In genomic region chr5:132867046-132867451, GRCh38 we compare ENCODE assay signal across 8 cellular contexts. TPM values are rescaled to one million over a fixed set of nuclear protein-coding genes. Genes with fewer than 3 reads are reported as not detected.
DNase-seq lines count a peak whose midpoint lies in the region; ATAC-seq, FAIRE-seq and TF ChIP-seq lines count a peak whose summit lies in the region.

No MANE protein-coding gene starts in this region.

- peaks cover 61% of the 10 kb centered on the region for H3K36me3 Mint-ChIP-seq in Caco-2 (ENCODE audit: insufficient read depth, unreplicated experiment)
- peaks cover 12% of the 10 kb centered on the region for H3K36me3 Mint-ChIP-seq in activated naive CD8-positive, alpha-beta T cell treated with anti-CD3 and anti-CD28 coated beads, Interleukin-2, amount 10 ng/mL, durations not matched to agents 7 days and 5 days

- intact Hi-C loops in Caco-2 (cut with micrococcal nuclease; ENCODE audit: unreplicated experiment): loop anchor here (2.0 kb wide), 2 partner anchors 16 to 28 kb away; no protein-coding TSS in a partner anchor
- intact Hi-C loops in HepG2 (cut with micrococcal nuclease; ENCODE audit: unreplicated experiment): no loop called here

- peaks cover 16% of the 10 kb centered on the region for H3K79me2 ChIP-seq in HepG2 (ENCODE audit: insufficient read depth, low read length)

- DNase-seq in Caco-2 (no peak), HepG2 (ENCODE audit: low spot score) (no peak), upper lobe of left lung (no peak), NCI-H774 (lab: John Stamatoyannopoulos, UW) (no peak), putamen (ENCODE audit: low spot score) (no peak)
- no peak for DNase-seq in activated naive CD8-positive, alpha-beta T cell treated with anti-CD3 and anti-CD28 coated beads, Interleukin-2, amount 10 ng/mL, durations not matched to agents 7 days and 5 days

- no peak for TF ChIP-seq EP300 in HepG2 (IDR thresholded peaks at IDR 0.05; ENCODE audit: low read depth in 2 of 2, low read length in 2 of 2)
- no peak for TF ChIP-seq EP300 in HepG2 (CRISPR knock-in tag; IDR thresholded peaks at IDR 0.05; ENCODE audit: borderline replicate concordance)
- TF ChIP-seq EP300 in upper lobe of left lung (IDR thresholded peaks at IDR 0.05): no peak

- CTCF ChIA-PET in Caco-2 (lab: Charles Lee) (interaction anchor here (1.3 to 2.5 kb wide), 6 partner anchors 16 to 112 kb away, joined by 6 to 17 read pairs (median 13); partner anchors contain the start of gene SHROOM1), HepG2 (lab: Yijun Ruan, JAX; ENCODE audit: low intra/inter-chr PET ratio, low total read pairs) (interaction anchor here (1.5 to 2.0 kb wide), 2 partner anchors 16 to 37 kb away, joined by 7 to 9 read pairs; partner anchors contain the start of gene SHROOM1)

- H3K4me3 ChIP-seq in Caco-2 (ENCODE audit: low read depth, low read length) (peak overlapping the region; percentile 73), HepG2 (replicated peaks in 1 of 3; ENCODE audit: insufficient read depth in 1 of 3, low read depth in 2 of 3, low read length in 3 of 3) (peak overlapping the region; percentile 74 to 88 (median 87)), upper lobe of left lung (peak overlapping the region; percentile 65 to 85 (median 72))

- no peaks in the 10 kb centered on the region for H4K20me1 ChIP-seq in HepG2 (ENCODE audit: insufficient read depth, low read length)

- H3K27me3 ChIP-seq in Caco-2 (replicated peaks; ENCODE audit: control insufficient read depth, insufficient read depth, low read length): no peaks in the 10 kb centered on the region
- no peaks in the 10 kb centered on the region; a peak in 1 of 5 replicates for H3K27me3 ChIP-seq in HepG2 (ENCODE audit: control insufficient read depth in 1 of 2, insufficient read depth in 2 of 2, low read length in 2 of 2)
- H3K27me3 ChIP-seq in upper lobe of left lung: no peaks in the 10 kb centered on the region

- H3K9ac ChIP-seq in HepG2 (ENCODE audit: insufficient read depth, low read depth, low read length): peak overlapping the region; percentile 97

- BruUV-seq in Caco-2 (replicated peaks; lab: Mats Ljungman, UMichigan) (TSS peak; percentile 70), HepG2 (replicated peaks; lab: Mats Ljungman, UMichigan) (TSS peak; percentile 71)

- no peaks in the 10 kb centered on the region for H3K27me3 Mint-ChIP-seq in Caco-2 (ENCODE audit: insufficient read depth, unreplicated experiment)
- H3K27me3 Mint-ChIP-seq in activated naive CD8-positive, alpha-beta T cell treated with anti-CD3 and anti-CD28 coated beads, Interleukin-2, amount 10 ng/mL, durations not matched to agents 7 days and 5 days: peaks cover 3% of the 10 kb centered on the region

- in situ Hi-C loops in HepG2 (cut with HindIII; ENCODE audit: extremely low pct_ligation_motif_present, low pct_unique_long_range_greater_than_20kb): no loop called here

- no peaks in the 10 kb centered on the region for H3K9me3 ChIP-seq in Caco-2
- H3K9me3 ChIP-seq in HepG2 (ENCODE audit: low read length): no peaks in the 10 kb centered on the region
- H3K9me3 ChIP-seq in upper lobe of left lung: no peaks in the 10 kb centered on the region

- TF ChIP-seq CTCF in Caco-2 (IDR thresholded peaks at IDR 0.05; ENCODE audit: insufficient read depth in 1 of 2, low read depth in 1 of 2, low read length in 1 of 2, severe bottlenecking in 1 of 2, unreplicated experiment in 1 of 2) (no peak), HepG2 (CRISPR knock-in tag; IDR thresholded peaks at IDR 0.05) (no peak), upper lobe of left lung (IDR thresholded peaks at IDR 0.05) (no peak)

- H3K4me1 ChIP-seq in Caco-2 (peaks cover 22% of the 10 kb centered on the region), HepG2 (ENCODE audit: insufficient read depth, low read length) (peaks cover 66% of the 10 kb centered on the region), upper lobe of left lung (peaks cover 8 to 16% (median 14%) of the 10 kb centered on the region in 4 donors)

- ATAC-seq in HG02759 (IDR thresholded peaks at IDR 0.05; ENCODE audit: unreplicated experiment): peak; percentile 18
- ATAC-seq in activated naive CD8-positive, alpha-beta T cell treated with anti-CD3 and anti-CD28 coated beads, Interleukin-2, amount 10 ng/mL, durations not matched to agents 7 days and 5 days (ENCODE audit: low read depth): no peak
- peak; percentile 34 for ATAC-seq in HepG2
- ATAC-seq in upper lobe of left lung (ENCODE audit: low FRiP score in 2 of 2): no peak
- no peak for ATAC-seq in HG02884 (IDR thresholded peaks at IDR 0.05; ENCODE audit: unreplicated experiment)

- 1% methylated on average over 6 of the region's 13 CpGs for WGBS in HepG2 (ENCODE audit: low lambda C conversion rate)
- WGBS in upper lobe of left lung, 2 donors: 1 to 2% methylated on average over 11 to 13 of the region's 13 CpGs

- peak overlapping the region; percentile 86 for H3K27ac ChIP-seq in HepG2 (ENCODE audit: extremely low read length, insufficient read depth, low read length)
- H3K27ac ChIP-seq in upper lobe of left lung: peak overlapping the region; percentile 88 to 94 (median 93)

- H3K36me3 ChIP-seq in Caco-2 (ENCODE audit: control insufficient read depth, insufficient read depth, low read length) (peaks cover 5% of the 10 kb centered on the region), HepG2 (replicated peaks in 1 of 2; ENCODE audit: control insufficient read depth in 1 of 2, insufficient read depth in 2 of 2, low read length in 2 of 2) (peaks cover 0 to 25% of the 10 kb centered on the region in 2 experiments; a peak in 3 of 5 replicates), upper lobe of left lung (peaks cover 6 to 38% (median 20%) of the 10 kb centered on the region in 4 donors)

- peak overlapping the region; percentile 90 for H3K4me2 ChIP-seq in HepG2 (ENCODE audit: low read depth, low read length)

- no peak overlapping the region for H2AFZ ChIP-seq in HepG2 (ENCODE audit: low read length)

- peaks cover 4% of the 10 kb centered on the region for H3K4me1 Mint-ChIP-seq in Caco-2 (ENCODE audit: low read depth, unreplicated experiment)
- H3K4me1 Mint-ChIP-seq in activated naive CD8-positive, alpha-beta T cell treated with anti-CD3 and anti-CD28 coated beads, Interleukin-2, amount 10 ng/mL, durations not matched to agents 7 days and 5 days: peaks cover 21% of the 10 kb centered on the region

- no peak for TF ChIP-seq RAD21 in HepG2 (CRISPR knock-in tag; IDR thresholded peaks at IDR 0.05)

- H3K9me3 Mint-ChIP-seq in Caco-2 (ENCODE audit: unreplicated experiment): no peaks in the 10 kb centered on the region
- H3K9me3 Mint-ChIP-seq in activated naive CD8-positive, alpha-beta T cell treated with anti-CD3 and anti-CD28 coated beads, Interleukin-2, amount 10 ng/mL, durations not matched to agents 7 days and 5 days: no peaks in the 10 kb centered on the region

- peak overlapping the region; percentile 91 for H3K4me3 Mint-ChIP-seq in Caco-2 (ENCODE audit: unreplicated experiment)
- peak overlapping the region; percentile 100 for H3K4me3 Mint-ChIP-seq in activated naive CD8-positive, alpha-beta T cell treated with anti-CD3 and anti-CD28 coated beads, Interleukin-2, amount 10 ng/mL, durations not matched to agents 7 days and 5 days

- FAIRE-seq in HepG2 (lab: Jason Lieb, UNC): peak; percentile 56

- H3K27ac Mint-ChIP-seq in Caco-2 (ENCODE audit: unreplicated experiment): peak overlapping the region; percentile 98
- peak overlapping the region; percentile 100 for H3K27ac Mint-ChIP-seq in activated naive CD8-positive, alpha-beta T cell treated with anti-CD3 and anti-CD28 coated beads, Interleukin-2, amount 10 ng/mL, durations not matched to agents 7 days and 5 days

- no peak for TF ChIP-seq POLR2A in HepG2 (IDR thresholded peaks at IDR 0.05; ENCODE audit: insufficient read depth in 1 of 2, low read depth in 2 of 2, low read length in 2 of 2)
- no peak for TF ChIP-seq POLR2A in upper lobe of left lung (IDR thresholded peaks at IDR 0.05)

- POLR2A ChIA-PET in Caco-2 (lab: Charles Lee): interaction anchor here (0.7 to 1.9 kb wide), 5 partner anchors 16 to 173 kb away, joined by 3 to 7 read pairs (median 5); no protein-coding TSS in a partner anchor
- POLR2A ChIA-PET in activated naive CD8-positive, alpha-beta T cell treated with anti-CD3 and anti-CD28 coated beads, Interleukin-2, amount 10 ng/mL, durations not matched to agents 7 days and 5 days (lab: Charles Lee): interaction anchor here (0.6 to 1.7 kb wide), 8 partner anchors 10 to 310 kb away, joined by 3 to 7 read pairs (median 4); partner anchors contain the start of genes HSPA4 and RAD50
- POLR2A ChIA-PET in HepG2 (lab: Yijun Ruan, JAX): interaction anchor here (0.7 to 8.7 kb wide), 13 partner anchors 8 to 1103 kb away, joined by 3 to 91 read pairs (median 9); partner anchors contain the start of genes AFF4, HSPA4 and SHROOM1

RNA-seq across cellular contexts. Expression of gene UQCRQ, which starts 0.6 kb away (rescaled TPM):
- total RNA-seq in Caco-2 (2022): 356 and 449 TPM in 2 replicates
- 100 to 1,000 TPM; 278 to 286 TPM for total RNA-seq in activated naive CD8-positive, alpha-beta T cell treated with anti-CD3 and anti-CD28 coated beads, Interleukin-2, amount 10 ng/mL, durations not matched to agents 7 days and 5 days
- 575 and 610 TPM in 2 replicates for total RNA-seq in HepG2 (2016; rRNA removed; fragmentation: Illumina TruSeq; extraction: Trizol)
- total RNA-seq in HepG2 (2016; cell fraction: cytosol; rRNA removed; fragmentation: Illumina TruSeq; extraction: Trizol; ENCODE audit: low read depth): 434 and 616 TPM in 2 replicates
- 541 and 719 TPM in 2 replicates for total RNA-seq in HepG2 (2016; cell fraction: insoluble cytoplasmic fraction; rRNA removed; fragmentation: Illumina TruSeq; extraction: Trizol)
- 520 and 710 TPM in 2 replicates for total RNA-seq in HepG2 (2016; cell fraction: membrane; rRNA removed; fragmentation: Illumina TruSeq; extraction: Trizol)
- 214 and 220 TPM in 2 replicates for total RNA-seq in HepG2 (2016; cell fraction: nucleus; rRNA removed; fragmentation: Illumina TruSeq; extraction: Trizol)
- polyA plus RNA-seq in HepG2 (2011; rRNA removed): 237 and 257 TPM in 2 replicates
- polyA plus RNA-seq in HepG2 (2011; cell fraction: cytosol; rRNA removed): 173 and 215 TPM in 2 replicates
- 111 and 145 TPM in 2 replicates for polyA plus RNA-seq in HepG2 (2011; cell fraction: nucleus; rRNA removed)
- polyA plus RNA-seq in HepG2 (2012): 221 and 310 TPM in 2 replicates
- 298 and 464 TPM in 2 replicates for polyA plus RNA-seq in HepG2 (2016; cell fraction: cytosol; fragmentation: Illumina TruSeq; extraction: Trizol; ENCODE audit: low read depth)
- 393 and 430 TPM in 2 replicates for polyA plus RNA-seq in HepG2 (2016; cell fraction: insoluble cytoplasmic fraction; fragmentation: Illumina TruSeq; extraction: Trizol; ENCODE audit: low read depth)
- 329 and 431 TPM in 2 replicates for polyA plus RNA-seq in HepG2 (2016; cell fraction: membrane; fragmentation: Illumina TruSeq; extraction: Trizol; ENCODE audit: low read depth)
- polyA plus RNA-seq in HepG2 (2016; cell fraction: nucleus; fragmentation: Illumina TruSeq; extraction: Trizol; ENCODE audit: insufficient read depth, low read depth): 240 and 275 TPM in 2 replicates
- polyA minus RNA-seq in HepG2 (2011; rRNA and poly(A)+ RNA removed; ENCODE audit: low replicate concordance): 39.6 and 61.4 TPM in 2 replicates
- 26.8 and 32.8 TPM in 2 replicates for polyA minus RNA-seq in HepG2 (2011; cell fraction: cytosol; rRNA and poly(A)+ RNA removed)
- polyA minus RNA-seq in HepG2 (2011; cell fraction: nucleus; rRNA and poly(A)+ RNA removed): 52.9 and 60.8 TPM in 2 replicates
- total RNA-seq in upper lobe of left lung: 100 to 1,000 TPM in 3 of 6 donors, 10 to 100 TPM in 3; 44.6 to 327 (median 103) TPM

RNA-seq across cellular contexts. Expression of gene GDF9, which starts 0.8 kb away (rescaled TPM):
- total RNA-seq in Caco-2 (2022) (0.59 and 0.81 TPM in 2 replicates), HepG2 (2016; rRNA removed; fragmentation: Illumina TruSeq; extraction: Trizol) (0.07 and 0.38 TPM in 2 replicates), upper lobe of left lung (1 to 10 TPM in 2 of 6 donors, under 1 TPM in 2, not detected in 2; 0.23 to 1.1 (median 0.66) TPM)
- under 1 TPM; 0.77 to 0.80 TPM for total RNA-seq in activated naive CD8-positive, alpha-beta T cell treated with anti-CD3 and anti-CD28 coated beads, Interleukin-2, amount 10 ng/mL, durations not matched to agents 7 days and 5 days
- total RNA-seq in HepG2 (2016; cell fraction: cytosol; rRNA removed; fragmentation: Illumina TruSeq; extraction: Trizol; ENCODE audit: low read depth): 0.20 and 0.71 TPM in 2 replicates
- 0.15 and 0.49 TPM in 2 replicates for total RNA-seq in HepG2 (2016; cell fraction: insoluble cytoplasmic fraction; rRNA removed; fragmentation: Illumina TruSeq; extraction: Trizol)
- 0.46 and 0.55 TPM in 2 replicates for total RNA-seq in HepG2 (2016; cell fraction: membrane; rRNA removed; fragmentation: Illumina TruSeq; extraction: Trizol)
- total RNA-seq in HepG2 (2016; cell fraction: nucleus; rRNA removed; fragmentation: Illumina TruSeq; extraction: Trizol): 0.60 and 0.65 TPM in 2 replicates
- polyA plus RNA-seq in HepG2 (2011; rRNA removed): 0.33 and 0.50 TPM in 2 replicates
- 0.09 and 0.24 TPM in 2 replicates for polyA plus RNA-seq in HepG2 (2011; cell fraction: cytosol; rRNA removed)
- polyA plus RNA-seq in HepG2 (2011; cell fraction: nucleus; rRNA removed): 0.51 and 0.68 TPM in 2 replicates
- 0.16 and 0.20 TPM in 2 replicates for polyA plus RNA-seq in HepG2 (2012)
- 0.07 and 0.37 TPM in 2 replicates for polyA plus RNA-seq in HepG2 (2016; cell fraction: cytosol; fragmentation: Illumina TruSeq; extraction: Trizol; ENCODE audit: low read depth)
- 0.21 and 0.23 TPM in 2 replicates for polyA plus RNA-seq in HepG2 (2016; cell fraction: insoluble cytoplasmic fraction; fragmentation: Illumina TruSeq; extraction: Trizol; ENCODE audit: low read depth)
- 0.21 and 0.26 TPM in 2 replicates for polyA plus RNA-seq in HepG2 (2016; cell fraction: membrane; fragmentation: Illumina TruSeq; extraction: Trizol; ENCODE audit: low read depth)
- 0.92 and 1.0 TPM in 2 replicates for polyA plus RNA-seq in HepG2 (2016; cell fraction: nucleus; fragmentation: Illumina TruSeq; extraction: Trizol; ENCODE audit: insufficient read depth, low read depth)
- 0.21 and 0.84 TPM in 2 replicates for polyA minus RNA-seq in HepG2 (2011; rRNA and poly(A)+ RNA removed; ENCODE audit: low replicate concordance)
- not detected in 2 replicates for polyA minus RNA-seq in HepG2 (2011; cell fraction: cytosol; rRNA and poly(A)+ RNA removed)
- polyA minus RNA-seq in HepG2 (2011; cell fraction: nucleus; rRNA and poly(A)+ RNA removed): 0.64 and 2.0 TPM in 2 replicates

RNA-seq across cellular contexts. Expression of gene LEAP2, which starts 6.4 kb away (rescaled TPM):
- 1.1 and 4.1 TPM in 2 replicates for total RNA-seq in Caco-2 (2022)
- total RNA-seq in activated naive CD8-positive, alpha-beta T cell treated with anti-CD3 and anti-CD28 coated beads, Interleukin-2, amount 10 ng/mL, durations not matched to agents 7 days and 5 days: 1 to 10 TPM; 4.4 to 4.5 TPM
- total RNA-seq in HepG2 (2016; rRNA removed; fragmentation: Illumina TruSeq; extraction: Trizol): 19.8 and 23.9 TPM in 2 replicates
- total RNA-seq in HepG2 (2016; cell fraction: cytosol; rRNA removed; fragmentation: Illumina TruSeq; extraction: Trizol; ENCODE audit: low read depth): 31.9 and 33.8 TPM in 2 replicates
- 21.4 and 22.6 TPM in 2 replicates for total RNA-seq in HepG2 (2016; cell fraction: insoluble cytoplasmic fraction; rRNA removed; fragmentation: Illumina TruSeq; extraction: Trizol)
- 22.4 and 23.2 TPM in 2 replicates for total RNA-seq in HepG2 (2016; cell fraction: membrane; rRNA removed; fragmentation: Illumina TruSeq; extraction: Trizol)
- total RNA-seq in HepG2 (2016; cell fraction: nucleus; rRNA removed; fragmentation: Illumina TruSeq; extraction: Trizol): 17.3 and 21.3 TPM in 2 replicates
- polyA plus RNA-seq in HepG2 (2011; rRNA removed): 51.9 and 70.9 TPM in 2 replicates
- 18.2 and 34.0 TPM in 2 replicates for polyA plus RNA-seq in HepG2 (2011; cell fraction: cytosol; rRNA removed)
- 19.5 and 30.9 TPM in 2 replicates for polyA plus RNA-seq in HepG2 (2011; cell fraction: nucleus; rRNA removed)
- polyA plus RNA-seq in HepG2 (2012): 83.9 and 193 TPM in 2 replicates
- polyA plus RNA-seq in HepG2 (2016; cell fraction: cytosol; fragmentation: Illumina TruSeq; extraction: Trizol; ENCODE audit: low read depth): 9.5 and 10.5 TPM in 2 replicates
- polyA plus RNA-seq in HepG2 (2016; cell fraction: insoluble cytoplasmic fraction; fragmentation: Illumina TruSeq; extraction: Trizol; ENCODE audit: low read depth): 12.1 and 12.5 TPM in 2 replicates
- polyA plus RNA-seq in HepG2 (2016; cell fraction: membrane; fragmentation: Illumina TruSeq; extraction: Trizol; ENCODE audit: low read depth): 7.0 and 11.1 TPM in 2 replicates
- polyA plus RNA-seq in HepG2 (2016; cell fraction: nucleus; fragmentation: Illumina TruSeq; extraction: Trizol; ENCODE audit: insufficient read depth, low read depth): 19.5 and 23.5 TPM in 2 replicates
- 3.2 and 62.6 TPM in 2 replicates for polyA minus RNA-seq in HepG2 (2011; rRNA and poly(A)+ RNA removed; ENCODE audit: low replicate concordance)
- 68.1 and 102 TPM in 2 replicates for polyA minus RNA-seq in HepG2 (2011; cell fraction: cytosol; rRNA and poly(A)+ RNA removed)
- polyA minus RNA-seq in HepG2 (2011; cell fraction: nucleus; rRNA and poly(A)+ RNA removed): 42.6 and 69.6 TPM in 2 replicates
- total RNA-seq in upper lobe of left lung: 1 to 10 TPM in 3 of 6 donors, under 1 TPM in 3; 0.61 to 2.2 (median 0.89) TPM

RNA-seq across cellular contexts. Expression of gene SHROOM1, which starts 36.6 kb away (rescaled TPM):
- total RNA-seq in Caco-2 (2022) (15.9 and 17.4 TPM in 2 replicates), HepG2 (2016; rRNA removed; fragmentation: Illumina TruSeq; extraction: Trizol) (8.9 and 18.2 TPM in 2 replicates), upper lobe of left lung (10 to 100 TPM in 5 of 6 donors, 1 to 10 TPM in 1; 7.7 to 27.6 (median 20.0) TPM)
- 1 to 10 TPM; 4.0 to 6.3 TPM for total RNA-seq in activated naive CD8-positive, alpha-beta T cell treated with anti-CD3 and anti-CD28 coated beads, Interleukin-2, amount 10 ng/mL, durations not matched to agents 7 days and 5 days
- total RNA-seq in HepG2 (2016; cell fraction: cytosol; rRNA removed; fragmentation: Illumina TruSeq; extraction: Trizol; ENCODE audit: low read depth): 2.9 and 3.0 TPM in 2 replicates
- 8.5 and 16.1 TPM in 2 replicates for total RNA-seq in HepG2 (2016; cell fraction: insoluble cytoplasmic fraction; rRNA removed; fragmentation: Illumina TruSeq; extraction: Trizol)
- total RNA-seq in HepG2 (2016; cell fraction: membrane; rRNA removed; fragmentation: Illumina TruSeq; extraction: Trizol): 6.2 and 8.3 TPM in 2 replicates
- total RNA-seq in HepG2 (2016; cell fraction: nucleus; rRNA removed; fragmentation: Illumina TruSeq; extraction: Trizol): 14.0 and 18.5 TPM in 2 replicates
- polyA plus RNA-seq in HepG2 (2011; rRNA removed): 25.7 and 34.5 TPM in 2 replicates
- polyA plus RNA-seq in HepG2 (2011; cell fraction: cytosol; rRNA removed): 18.4 and 21.6 TPM in 2 replicates
- 60.0 and 62.0 TPM in 2 replicates for polyA plus RNA-seq in HepG2 (2011; cell fraction: nucleus; rRNA removed)
- 12.5 and 16.7 TPM in 2 replicates for polyA plus RNA-seq in HepG2 (2012)
- 2.1 and 2.2 TPM in 2 replicates for polyA plus RNA-seq in HepG2 (2016; cell fraction: cytosol; fragmentation: Illumina TruSeq; extraction: Trizol; ENCODE audit: low read depth)
- polyA plus RNA-seq in HepG2 (2016; cell fraction: insoluble cytoplasmic fraction; fragmentation: Illumina TruSeq; extraction: Trizol; ENCODE audit: low read depth): 11.5 and 14.1 TPM in 2 replicates
- polyA plus RNA-seq in HepG2 (2016; cell fraction: membrane; fragmentation: Illumina TruSeq; extraction: Trizol; ENCODE audit: low read depth): 4.6 and 5.0 TPM in 2 replicates
- polyA plus RNA-seq in HepG2 (2016; cell fraction: nucleus; fragmentation: Illumina TruSeq; extraction: Trizol; ENCODE audit: insufficient read depth, low read depth): 52.3 and 58.0 TPM in 2 replicates
- 10.1 and 31.5 TPM in 2 replicates for polyA minus RNA-seq in HepG2 (2011; rRNA and poly(A)+ RNA removed; ENCODE audit: low replicate concordance)
- 14.4 and 20.5 TPM in 2 replicates for polyA minus RNA-seq in HepG2 (2011; cell fraction: cytosol; rRNA and poly(A)+ RNA removed)
- polyA minus RNA-seq in HepG2 (2011; cell fraction: nucleus; rRNA and poly(A)+ RNA removed): 29.1 and 42.4 TPM in 2 replicates

RNA-seq across cellular contexts. Expression of gene SOWAHA, which starts 53.9 kb away (rescaled TPM):
- total RNA-seq in Caco-2 (2022): 3.7 and 4.1 TPM in 2 replicates
- not detected for total RNA-seq in activated naive CD8-positive, alpha-beta T cell treated with anti-CD3 and anti-CD28 coated beads, Interleukin-2, amount 10 ng/mL, durations not matched to agents 7 days and 5 days
- total RNA-seq in HepG2 (2016; rRNA removed; fragmentation: Illumina TruSeq; extraction: Trizol): 1.9 and 2.0 TPM in 2 replicates
- 0.35 and 0.40 TPM in 2 replicates for total RNA-seq in HepG2 (2016; cell fraction: cytosol; rRNA removed; fragmentation: Illumina TruSeq; extraction: Trizol; ENCODE audit: low read depth)
- 2.0 and 2.2 TPM in 2 replicates for total RNA-seq in HepG2 (2016; cell fraction: insoluble cytoplasmic fraction; rRNA removed; fragmentation: Illumina TruSeq; extraction: Trizol)
- 1.4 and 1.6 TPM in 2 replicates for total RNA-seq in HepG2 (2016; cell fraction: membrane; rRNA removed; fragmentation: Illumina TruSeq; extraction: Trizol)
- total RNA-seq in HepG2 (2016; cell fraction: nucleus; rRNA removed; fragmentation: Illumina TruSeq; extraction: Trizol): 1.1 and 1.6 TPM in 2 replicates
- polyA plus RNA-seq in HepG2 (2011; rRNA removed): 0.82 and 0.95 TPM in 2 replicates
- polyA plus RNA-seq in HepG2 (2011; cell fraction: cytosol; rRNA removed): 0.88 and 1.0 TPM in 2 replicates
- 0.57 and 0.77 TPM in 2 replicates for polyA plus RNA-seq in HepG2 (2011; cell fraction: nucleus; rRNA removed)
- polyA plus RNA-seq in HepG2 (2012): 0.73 and 0.79 TPM in 2 replicates
- polyA plus RNA-seq in HepG2 (2016; cell fraction: cytosol; fragmentation: Illumina TruSeq; extraction: Trizol; ENCODE audit: low read depth): 0.28 and 0.41 TPM in 2 replicates
- polyA plus RNA-seq in HepG2 (2016; cell fraction: insoluble cytoplasmic fraction; fragmentation: Illumina TruSeq; extraction: Trizol; ENCODE audit: low read depth): 2.7 and 2.9 TPM in 2 replicates
- 1.2 and 1.3 TPM in 2 replicates for polyA plus RNA-seq in HepG2 (2016; cell fraction: membrane; fragmentation: Illumina TruSeq; extraction: Trizol; ENCODE audit: low read depth)
- polyA plus RNA-seq in HepG2 (2016; cell fraction: nucleus; fragmentation: Illumina TruSeq; extraction: Trizol; ENCODE audit: insufficient read depth, low read depth): 1.7 and 1.8 TPM in 2 replicates
- polyA minus RNA-seq in HepG2 (2011; rRNA and poly(A)+ RNA removed; ENCODE audit: low replicate concordance): 2.2 TPM in 1 of 2 replicates, not detected in the other
- 0.49 and 1.1 TPM in 2 replicates for polyA minus RNA-seq in HepG2 (2011; cell fraction: cytosol; rRNA and poly(A)+ RNA removed)
- 0.62 and 0.64 TPM in 2 replicates for polyA minus RNA-seq in HepG2 (2011; cell fraction: nucleus; rRNA and poly(A)+ RNA removed)
- 1 to 10 TPM in 1 of 6 donors, under 1 TPM in 4, not detected in 1; 0.30 to 1.0 (median 0.55) TPM for total RNA-seq in upper lobe of left lung

Comparison
In these comparisons a context has a peak if more than half of its experiments do, and no peak if none do; other contexts are left out.
1. ATAC-seq: peak in HG02759 (single experiment) and HepG2 (single experiment); none in activated naive CD8-positive, alpha-beta T cell treated with anti-CD3 and anti-CD28 coated beads, Interleukin-2, amount 10 ng/mL, durations not matched to agents 7 days and 5 days (single experiment), upper lobe of left lung (0 of 2) and HG02884 (single experiment).
2. Peak in every context shown above with its lines, with median percentiles within 50 percentile points of each other: H3K4me3 ChIP-seq.